Comparison of ENCODE assay signal across 14 cellular contexts in genomic region chr20:51174536-51174935, GRCh38.
DNase-seq lines count a peak whose midpoint lies in the region; ATAC-seq, FAIRE-seq and TF ChIP-seq lines count a peak whose summit lies in the region.
"Had no signal": no experiment of that assay in that cellular context is flagged by ENCODE, and none has a peak within 500 bp of the region (broad histone marks: within the 10 kb centered on the region; RNA-seq: fewer than 3 reads in every experiment).

No MANE protein-coding gene starts in this region.

- H3K79me2 ChIP-seq in HepG2 (ENCODE audit: insufficient read depth, low read length) (no peaks in the 10 kb centered on the region), PC-3 (ENCODE audit: low read length) (no peaks in the 10 kb centered on the region)

- no peak for TF ChIP-seq RAD21 in HepG2 (CRISPR knock-in tag; IDR thresholded peaks at IDR 0.05)

- TF ChIP-seq CTCF in HepG2 (CRISPR knock-in tag; IDR thresholded peaks at IDR 0.05) (no peak), right lobe of liver (IDR thresholded peaks at IDR 0.05) (no peak), PC-3 (conservative IDR thresholded peaks at IDR 0.05; ENCODE audit: low read depth, low read length) (peak; percentile 33), coronary artery (IDR thresholded peaks at IDR 0.05) (no peak), sigmoid colon (IDR thresholded peaks at IDR 0.05) (no peak)

- no peak overlapping the region for H3K9ac ChIP-seq in HepG2 (ENCODE audit: insufficient read depth, low read depth, low read length)
- H3K9ac ChIP-seq in PC-3 (ENCODE audit: low read length) = no peak overlapping the region
- H3K9ac ChIP-seq: BLaER1 had no signal

- no peak overlapping the region for H3K4me2 ChIP-seq in HepG2 (ENCODE audit: low read depth, low read length)
- no peak overlapping the region for H3K4me2 ChIP-seq in PC-3 (ENCODE audit: low read length)
- H3K4me2 ChIP-seq: BLaER1 had no signal

- BruUV-seq in HepG2 (replicated peaks; lab: Mats Ljungman, UMichigan) (no TSS peak), PC-3 (replicated peaks; lab: Mats Ljungman, UMichigan) (no TSS peak)

- no peak for FAIRE-seq in HepG2 (lab: Jason Lieb, UNC)

- H3K36me3 ChIP-seq in HepG2 (replicated peaks in 1 of 2; ENCODE audit: control insufficient read depth in 1 of 2, insufficient read depth in 2 of 2, low read length in 2 of 2) = no peaks in the 10 kb centered on the region
- no peaks in the 10 kb centered on the region for H3K36me3 ChIP-seq in right lobe of liver
- H3K36me3 ChIP-seq in PC-3 (ENCODE audit: low read depth, low read length) = no peaks in the 10 kb centered on the region
- H3K36me3 ChIP-seq in sigmoid colon = no peaks in the 10 kb centered on the region
- H3K36me3 ChIP-seq: BLaER1 had no signal

- H3K4me1 ChIP-seq in HepG2 (ENCODE audit: insufficient read depth, low read length) = no peaks in the 10 kb centered on the region
- H3K4me1 ChIP-seq in right lobe of liver = no peaks in the 10 kb centered on the region
- no peaks in the 10 kb centered on the region for H3K4me1 ChIP-seq in PC-3 (ENCODE audit: insufficient read depth, low read length)
- H3K4me1 ChIP-seq in sigmoid colon = no peaks in the 10 kb centered on the region
- H3K4me1 ChIP-seq: Caco-2 had no signal

- TF ChIP-seq EP300 in HepG2 (IDR thresholded peaks at IDR 0.05; ENCODE audit: low read depth in 2 of 2, low read length in 2 of 2) (no peak), HepG2 (CRISPR knock-in tag; IDR thresholded peaks at IDR 0.05; ENCODE audit: borderline replicate concordance) (no peak), sigmoid colon (IDR thresholded peaks at IDR 0.05) (no peak)

- no peak overlapping the region for H3K4me3 ChIP-seq in HepG2 (replicated peaks in 1 of 3; ENCODE audit: insufficient read depth in 1 of 3, low read depth in 2 of 3, low read length in 3 of 3)
- H3K4me3 ChIP-seq in right lobe of liver = no peak overlapping the region
- no peak overlapping the region for H3K4me3 ChIP-seq in PC-3 (ENCODE audit: low read length)
- no peak overlapping the region for H3K4me3 ChIP-seq in coronary artery
- no peak overlapping the region for H3K4me3 ChIP-seq in sigmoid colon
- H3K4me3 ChIP-seq: BLaER1 had no signal

- H3K9me3 ChIP-seq in HepG2 (ENCODE audit: low read length) = no peaks in the 10 kb centered on the region
- no peaks in the 10 kb centered on the region for H3K9me3 ChIP-seq in right lobe of liver
- no peaks in the 10 kb centered on the region for H3K9me3 ChIP-seq in PC-3 (ENCODE audit: low read length)
- peaks cover 0 to under 1% (median 0%) of the 10 kb centered on the region in 4 donors for H3K9me3 ChIP-seq in sigmoid colon
- H3K9me3 ChIP-seq: Caco-2 had no signal

- no peak overlapping the region for H2AFZ ChIP-seq in HepG2 (ENCODE audit: low read length)
- no peak overlapping the region for H2AFZ ChIP-seq in PC-3 (ENCODE audit: low read length)

- no peak for DNase-seq in HepG2 (ENCODE audit: low spot score)
- DNase-seq in right lobe of liver = no peak
- DNase-seq in PC-3 = no peak
- DNase-seq in coronary artery (ENCODE audit: low spot score) = peak; percentile 1
- no peak for DNase-seq in NCI-H69 (lab: John Stamatoyannopoulos, UW)
- DNase-seq in sigmoid colon = no peak
- DNase-seq: 8988T; AML-193; CD8-positive, alpha-beta memory T cell; DMS53; GF-D8 had no signal

- CTCF ChIA-PET in HepG2 (lab: Yijun Ruan, JAX; ENCODE audit: low intra/inter-chr PET ratio, low total read pairs) = no interaction called here
- CTCF ChIA-PET in PC-3 (lab: Charles Lee) = no interaction called here

- H3K9me2 ChIP-seq in PC-3 (replicated peaks; ENCODE audit: low read length) = no peaks in the 10 kb centered on the region; the same call in 1 of the 2 replicates

- H3K27me3 ChIP-seq in HepG2 (ENCODE audit: control insufficient read depth in 1 of 2, insufficient read depth in 2 of 2, low read length in 2 of 2) (no peaks in the 10 kb centered on the region; a peak in 1 of 5 replicates), right lobe of liver (no peaks in the 10 kb centered on the region), PC-3 (ENCODE audit: low read length) (peaks cover 20% of the 10 kb centered on the region), sigmoid colon (no peaks in the 10 kb centered on the region)
- H3K27me3 ChIP-seq: BLaER1 had no signal

- WGBS in HepG2 (ENCODE audit: low lambda C conversion rate) = 3% methylated on average over 2 of the region's 2 CpGs
- 50% methylated on average over 1 of the region's 2 CpGs for WGBS in right lobe of liver (ENCODE audit: insufficient coverage, low coverage, low lambda C conversion rate, missing lambda C conversion rate)
- WGBS in sigmoid colon, 2 donors = 85 to 89% methylated on average over 2 of the region's 2 CpGs

- H4K20me1 ChIP-seq in HepG2 (ENCODE audit: insufficient read depth, low read length) (no peaks in the 10 kb centered on the region), PC-3 (ENCODE audit: low read length) (no peaks in the 10 kb centered on the region)
- H4K20me1 ChIP-seq: BLaER1 had no signal

- no peak overlapping the region for H3K27ac ChIP-seq in HepG2 (ENCODE audit: extremely low read length, insufficient read depth, low read length)
- no peak overlapping the region for H3K27ac ChIP-seq in right lobe of liver
- no peak overlapping the region for H3K27ac ChIP-seq in PC-3 (ENCODE audit: low read length)
- no peak overlapping the region for H3K27ac ChIP-seq in coronary artery
- H3K27ac ChIP-seq in sigmoid colon = no peak overlapping the region
- H3K27ac ChIP-seq: BLaER1 had no signal

- in situ Hi-C loops in HepG2 (cut with HindIII; ENCODE audit: extremely low pct_ligation_motif_present, low pct_unique_long_range_greater_than_20kb) = no loop called here

- no peaks in the 10 kb centered on the region for H3F3A ChIP-seq in PC-3 (ENCODE audit: low read length, unreplicated experiment)

- ATAC-seq in HepG2 (peak; percentile 60; the same call in 2 of the 3 replicates), right lobe of liver (no peak), PC-3 (peak; percentile 45; the same call in 1 of the 2 replicates), HG02763 (IDR thresholded peaks at IDR 0.05; ENCODE audit: unreplicated experiment) (no peak)

- POLR2A ChIA-PET in HepG2 (lab: Yijun Ruan, JAX) (no interaction called here), PC-3 (lab: Charles Lee; ENCODE audit: unreplicated experiment) (no interaction called here)

- intact Hi-C loops in HepG2 (cut with micrococcal nuclease; ENCODE audit: unreplicated experiment) (no loop called here), right lobe of liver (cut with DNase I) (no loop called here), PC-3 (cut with micrococcal nuclease) (no loop called here), sigmoid colon (cut with DNase I) (no loop called here)

- TF ChIP-seq POLR2A in HepG2 (IDR thresholded peaks at IDR 0.05; ENCODE audit: insufficient read depth in 1 of 2, low read depth in 2 of 2, low read length in 2 of 2) (no peak), right lobe of liver (IDR thresholded peaks at IDR 0.05) (no peak), sigmoid colon (IDR thresholded peaks at IDR 0.05) (no peak)

TF ChIP-seq in HepG2, 621 proteins besides CTCF, POLR2A, EP300 and RAD21 (continues in another document):
- no peak for TF ChIP-seq ZNF878 (CRISPR knock-in tag; IDR thresholded peaks at IDR 0.05)
- no peak for TF ChIP-seq MTF2 (CRISPR knock-in tag; IDR thresholded peaks at IDR 0.05; ENCODE audit: borderline replicate concordance)
- no peak for TF ChIP-seq ZNF687 (CRISPR knock-in tag; IDR thresholded peaks at IDR 0.05)
- TF ChIP-seq ZNF839 (CRISPR knock-in tag; IDR thresholded peaks at IDR 0.05; ENCODE audit: borderline replicate concordance) = no peak
- TF ChIP-seq PBX2 (CRISPR knock-in tag; IDR thresholded peaks at IDR 0.05) = no peak
- no peak for TF ChIP-seq ZNF607 (CRISPR knock-in tag; IDR thresholded peaks at IDR 0.05; ENCODE audit: borderline replicate concordance)

Comparison
In these comparisons a context has a peak if more than half of its experiments do, and no peak if none do; other contexts are left out.
1. ATAC-seq: peak in HepG2 (single experiment) and PC-3 (single experiment); none in right lobe of liver (0 of 4) and HG02763 (single experiment).